ENCODE assay signal across 1 cellular context in genomic region chrX:124341361-124342132, GRCh38.
TF ChIP-seq lines count a peak whose summit lies in the region.

No MANE protein-coding gene starts in this region.

TF ChIP-seq in K562, 482 proteins besides CTCF, POLR2A, EP300 and RAD21 (continues in another document):
- TF ChIP-seq RFX1 (IDR thresholded peaks at IDR 0.05) (no peak), ZNF253 (CRISPR knock-in tag; conservative IDR thresholded peaks at IDR 0.05) (no peak), POLR2AphosphoS5 (IDR thresholded peaks at IDR 0.05; ENCODE audit: control insufficient read depth, insufficient read depth, low read depth, low read length) (no peak), ZFPM2 (CRISPR knock-in tag; IDR thresholded peaks at IDR 0.05) (no peak), TCFL5 (CRISPR knock-in tag; conservative IDR thresholded peaks at IDR 0.05) (no peak), CREB3 (tag; conservative IDR thresholded peaks at IDR 0.05; ENCODE audit: low read depth) (no peak), CBX1 (IDR thresholded peaks at IDR 0.05; ENCODE audit: low read depth) (no peak), SAP30 (IDR thresholded peaks at IDR 0.05; ENCODE audit: borderline replicate concordance, insufficient read depth, low read depth, low read length, poor library complexity, severe bottlenecking) (no peak), DPF2 (IDR thresholded peaks at IDR 0.05) (no peak; the same call in 1 of the 2 replicates), ZNF717 (CRISPR knock-in tag; IDR thresholded peaks at IDR 0.05) (no peak), ZSCAN32 (CRISPR knock-in tag; IDR thresholded peaks at IDR 0.05) (no peak), MEF2D (tag; conservative IDR thresholded peaks at IDR 0.05; ENCODE audit: low read depth) (peak; percentile 42; the same call in 1 of the 2 replicates), ATF2 (CRISPR knock-in tag; IDR thresholded peaks at IDR 0.05) (no peak), TAL1 (IDR thresholded peaks at IDR 0.05) (peak; percentile 26; the same call in 1 of the 2 replicates), ZNF431 (CRISPR knock-in tag; IDR thresholded peaks at IDR 0.05) (no peak), RUNX1 (IDR thresholded peaks at IDR 0.05; ENCODE audit: low read depth) (no peak), CBFA2T3 (IDR thresholded peaks at IDR 0.05) (peak; percentile 51; the same call in 1 of the 2 replicates), ZNF318 (IDR thresholded peaks at IDR 0.05; ENCODE audit: borderline replicate concordance in 1 of 2, low read depth in 1 of 2) (no peak), MAFK (IDR thresholded peaks at IDR 0.05; ENCODE audit: low read length) (no peak), FOXO4 (CRISPR knock-in tag; IDR thresholded peaks at IDR 0.05) (no peak), NFXL1 (CRISPR knock-in tag; IDR thresholded peaks at IDR 0.05) (no peak), ESRRB (CRISPR knock-in tag; IDR thresholded peaks at IDR 0.05; ENCODE audit: borderline replicate concordance) (no peak), ZNF263 (CRISPR knock-in tag; IDR thresholded peaks at IDR 0.05; ENCODE audit: borderline replicate concordance) (no peak), ZNF696 (CRISPR knock-in tag; conservative IDR thresholded peaks at IDR 0.05) (no peak), PHB2 (IDR thresholded peaks at IDR 0.05; ENCODE audit: low read depth) (no peak), TRIM25 (IDR thresholded peaks at IDR 0.05; ENCODE audit: borderline replicate concordance) (no peak), NCOR1 (IDR thresholded peaks at IDR 0.05) (peak; percentile 20; the same call in 1 of the 2 replicates), ATF4 (CRISPR knock-in tag; IDR thresholded peaks at IDR 0.05) (no peak), E2F1 (CRISPR knock-in tag; IDR thresholded peaks at IDR 0.05) (no peak), CBFA2T2 (conservative IDR thresholded peaks at IDR 0.05) (peak; percentile 31; the same call in 1 of the 2 replicates), XRCC5 (IDR thresholded peaks at IDR 0.05; ENCODE audit: low read depth, low read length) (no peak), MEIS2 (IDR thresholded peaks at IDR 0.05; ENCODE audit: partially characterized antibody) (peak; percentile 33), ARID1B (IDR thresholded peaks at IDR 0.05) (peak; percentile 62), EGR1 (conservative IDR thresholded peaks at IDR 0.05) (no peak), U2AF1 (optimal IDR thresholded peaks at IDR 0.05; ENCODE audit: low read depth, low read length) (no peak), HIVEP1 (CRISPR knock-in tag; IDR thresholded peaks at IDR 0.05) (no peak), SOX6 (IDR thresholded peaks at IDR 0.05) (peak; percentile 29; the same call in 1 of the 2 replicates), SMC3 (conservative IDR thresholded peaks at IDR 0.05; ENCODE audit: insufficient read depth, low read depth, low read length) (no peak), ZNF707 (CRISPR knock-in tag; conservative IDR thresholded peaks at IDR 0.05) (no peak), EWSR1 (IDR thresholded peaks at IDR 0.05; ENCODE audit: borderline replicate concordance, low read depth, partially characterized antibody) (no peak), FOXK1 (CRISPR knock-in tag; IDR thresholded peaks at IDR 0.05; ENCODE audit: borderline replicate concordance) (no peak), FOSL1 (tag; conservative IDR thresholded peaks at IDR 0.05) (no peak), FIP1L1 (IDR thresholded peaks at IDR 0.05; ENCODE audit: low read depth, low read length, poor library complexity, severe bottlenecking) (no peak), ZNF589 (CRISPR knock-in tag; IDR thresholded peaks at IDR 0.05; ENCODE audit: low read depth) (no peak)
- TF ChIP-seq, protein P1, sequence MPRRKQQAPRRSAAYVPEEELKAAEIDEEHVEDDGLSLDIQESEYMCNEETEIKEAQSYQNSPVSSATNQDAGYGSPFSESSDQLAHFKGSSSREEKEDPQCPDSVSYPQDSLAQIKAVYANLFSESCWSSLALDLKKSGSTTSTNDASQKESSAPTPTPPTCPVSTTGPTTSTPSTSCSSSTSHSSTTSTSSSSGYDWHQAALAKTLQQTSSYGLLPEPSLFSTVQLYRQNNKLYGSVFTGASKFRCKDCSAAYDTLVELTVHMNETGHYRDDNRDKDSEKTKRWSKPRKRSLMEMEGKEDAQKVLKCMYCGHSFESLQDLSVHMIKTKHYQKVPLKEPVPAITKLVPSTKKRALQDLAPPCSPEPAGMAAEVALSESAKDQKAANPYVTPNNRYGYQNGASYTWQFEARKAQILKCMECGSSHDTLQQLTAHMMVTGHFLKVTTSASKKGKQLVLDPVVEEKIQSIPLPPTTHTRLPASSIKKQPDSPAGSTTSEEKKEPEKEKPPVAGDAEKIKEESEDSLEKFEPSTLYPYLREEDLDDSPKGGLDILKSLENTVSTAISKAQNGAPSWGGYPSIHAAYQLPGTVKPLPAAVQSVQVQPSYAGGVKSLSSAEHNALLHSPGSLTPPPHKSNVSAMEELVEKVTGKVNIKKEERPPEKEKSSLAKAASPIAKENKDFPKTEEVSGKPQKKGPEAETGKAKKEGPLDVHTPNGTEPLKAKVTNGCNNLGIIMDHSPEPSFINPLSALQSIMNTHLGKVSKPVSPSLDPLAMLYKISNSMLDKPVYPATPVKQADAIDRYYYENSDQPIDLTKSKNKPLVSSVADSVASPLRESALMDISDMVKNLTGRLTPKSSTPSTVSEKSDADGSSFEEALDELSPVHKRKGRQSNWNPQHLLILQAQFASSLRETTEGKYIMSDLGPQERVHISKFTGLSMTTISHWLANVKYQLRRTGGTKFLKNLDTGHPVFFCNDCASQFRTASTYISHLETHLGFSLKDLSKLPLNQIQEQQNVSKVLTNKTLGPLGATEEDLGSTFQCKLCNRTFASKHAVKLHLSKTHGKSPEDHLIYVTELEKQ (CRISPR knock-in tag; IDR thresholded peaks at IDR 0.05), result no peak
- TF ChIP-seq, protein P2, sequence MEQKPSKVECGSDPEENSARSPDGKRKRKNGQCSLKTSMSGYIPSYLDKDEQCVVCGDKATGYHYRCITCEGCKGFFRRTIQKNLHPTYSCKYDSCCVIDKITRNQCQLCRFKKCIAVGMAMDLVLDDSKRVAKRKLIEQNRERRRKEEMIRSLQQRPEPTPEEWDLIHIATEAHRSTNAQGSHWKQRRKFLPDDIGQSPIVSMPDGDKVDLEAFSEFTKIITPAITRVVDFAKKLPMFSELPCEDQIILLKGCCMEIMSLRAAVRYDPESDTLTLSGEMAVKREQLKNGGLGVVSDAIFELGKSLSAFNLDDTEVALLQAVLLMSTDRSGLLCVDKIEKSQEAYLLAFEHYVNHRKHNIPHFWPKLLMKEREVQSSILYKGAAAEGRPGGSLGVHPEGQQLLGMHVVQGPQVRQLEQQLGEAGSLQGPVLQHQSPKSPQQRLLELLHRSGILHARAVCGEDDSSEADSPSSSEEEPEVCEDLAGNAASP (IDR thresholded peaks at IDR 0.05), result no peak
